ENCODE assay signal across 1 cellular context in the genomic region with DNA sequence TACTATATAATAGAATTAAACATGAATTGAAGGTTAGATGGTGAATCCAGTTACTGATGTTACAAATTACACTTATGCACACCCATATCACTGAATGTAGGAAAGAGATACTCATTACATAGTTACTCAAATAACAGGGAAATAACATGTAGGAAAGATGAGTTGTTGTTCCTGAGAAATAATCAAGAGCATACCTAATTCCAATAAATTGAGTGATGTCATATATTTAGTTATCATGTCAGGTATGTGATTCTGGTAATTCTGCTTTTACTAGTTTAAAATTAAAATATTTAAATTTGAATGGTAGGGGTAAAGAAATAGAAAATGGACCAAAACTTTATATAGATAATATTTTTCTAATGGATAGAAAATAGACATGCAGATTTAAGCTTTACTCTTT.
TF ChIP-seq lines count a peak whose summit lies in the region.

No MANE protein-coding gene starts in this region.

TF ChIP-seq in HepG2, 621 proteins besides CTCF, POLR2A, EP300 and RAD21 (continued from another document):
- TF ChIP-seq REST (IDR thresholded peaks at IDR 0.05; ENCODE audit: borderline replicate concordance in 1 of 2, low read depth in 1 of 2, low read length in 2 of 2): no peak
